Comparison of ENCODE assay signal across 25 cellular contexts in the genomic region with DNA sequence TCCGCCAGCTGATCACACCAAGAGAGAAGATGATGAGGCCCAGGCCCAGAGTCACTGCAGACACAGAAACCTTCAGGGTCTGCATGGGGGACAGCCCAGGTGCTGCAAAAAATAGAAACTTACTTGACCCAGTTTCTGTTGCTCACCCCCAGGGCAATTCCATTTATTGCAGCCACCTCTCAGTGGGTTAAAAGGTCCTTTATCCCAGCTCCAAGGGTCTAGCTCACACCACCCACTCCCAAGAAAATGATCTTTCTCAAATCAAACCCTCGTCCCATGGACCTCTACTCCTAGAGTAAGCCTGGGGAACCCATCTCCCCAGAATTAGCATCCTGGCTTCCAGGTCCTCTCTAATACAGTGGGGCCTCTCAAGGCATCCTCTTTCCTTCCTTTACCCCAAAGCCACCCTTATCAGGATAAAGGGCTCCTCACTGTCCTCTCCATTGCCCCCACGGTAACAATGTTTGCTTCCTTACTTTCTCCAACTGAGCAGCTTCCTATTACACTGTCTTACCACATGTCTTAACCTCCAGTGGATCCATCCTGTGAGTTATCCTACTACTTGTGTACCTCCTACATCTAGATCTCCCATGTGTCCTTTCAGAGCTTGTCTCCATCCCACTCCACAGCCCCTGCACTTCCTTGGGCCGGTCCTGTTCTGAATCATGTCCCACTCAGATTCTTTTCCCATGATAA. TPM values are rescaled to one million over a fixed set of nuclear protein-coding genes. Genes with fewer than 3 reads are reported as not detected.
DNase-seq lines count a peak whose midpoint lies in the region; ATAC-seq and TF ChIP-seq lines count a peak whose summit lies in the region.
"Had no signal": no experiment of that assay in that cellular context is flagged by ENCODE, and none has a peak within 500 bp of the region (broad histone marks: within the 10 kb centered on the region; RNA-seq: fewer than 3 reads in every experiment).

No MANE protein-coding gene starts in this region.

- DNase-seq in T-helper 1 cell (no peak), Panc1 (ENCODE audit: low read depth, low spot score) (no peak), memory B cell (ENCODE audit: low spot score in 2 of 2) (no peak), occipital lobe (lab: John Stamatoyannopoulos, UW) (no peak), head of caudate nucleus (no peak), substantia nigra (lab: John Stamatoyannopoulos, UW) (no peak)
- DNase-seq: activated effector memory CD4-positive, alpha-beta T cell treated with anti-CD3 and anti-CD28 coated beads, Interleukin-2, amount 50 U/mL, for 16 hours; activated T-cell treated with anti-CD3 and anti-CD28 coated beads, Interleukin-2, amount 50 U/mL, for 24 hours; CD4-positive, alpha-beta T cell; hypothalamus; left cardiac atrium; NCI-H2107; NCI-H774; SIG-M5; T1000 had no signal

- in situ Hi-C loops in Panc1 (cut with HindIII; ENCODE audit: low pct_unique_long_range_greater_than_20kb, low sequenced_read_pairs): no loop called here

- no peak overlapping the region for H3K4me3 Mint-ChIP-seq in T-helper 1 cell treated with Interleukin-12 subunit alpha and Interleukin-12 subunit beta and Interleukin-4 antibody, amounts not matched to agents 30 μg/mL and 1 μg/mL, for 36 hours
- H3K4me3 Mint-ChIP-seq in memory B cell: peak overlapping the region; percentile 46
- H3K4me3 Mint-ChIP-seq: activated naive CD8-positive, alpha-beta T cell; activated T-cell treated with anti-CD3 and anti-CD28 coated beads, Interleukin-2, amount 50 U/mL, for 24 hours; CD4-positive, alpha-beta T cell; neural crest cell; WTC11 had no signal

- no peaks in the 10 kb centered on the region for H3K36me3 Mint-ChIP-seq in T-helper 1 cell treated with Interleukin-12 subunit alpha and Interleukin-12 subunit beta and Interleukin-4 antibody, amounts not matched to agents 30 μg/mL and 1 μg/mL, for 36 hours (ENCODE audit: low read depth)
- peaks cover 42% of the 10 kb centered on the region for H3K36me3 Mint-ChIP-seq in memory B cell
- H3K36me3 Mint-ChIP-seq: WTC11 had no signal

- H3K4me3 ChIP-seq in Panc1 (ENCODE audit: low read depth in 2 of 2, low read length in 2 of 2): no peak overlapping the region
- H3K4me3 ChIP-seq: gastroesophageal sphincter, right atrium auricular region, smooth muscle cell had no signal

- no peaks in the 10 kb centered on the region for H3K4me1 ChIP-seq in Panc1 (ENCODE audit: control insufficient read depth, insufficient read depth, low read length)

- H3K4me1 Mint-ChIP-seq in T-helper 1 cell treated with Interleukin-12 subunit alpha and Interleukin-12 subunit beta and Interleukin-4 antibody, amounts not matched to agents 30 μg/mL and 1 μg/mL, for 36 hours (ENCODE audit: low read depth): peaks cover 18% of the 10 kb centered on the region
- peaks cover 59% of the 10 kb centered on the region for H3K4me1 Mint-ChIP-seq in memory B cell

- no peak for TF ChIP-seq CTCF in Panc1 (IDR thresholded peaks at IDR 0.05)

- CTCF ChIA-PET in Panc1 (lab: Charles Lee): no interaction called here

- H3K9me3 ChIP-seq in Panc1 (ENCODE audit: control insufficient read depth, insufficient read depth, low read depth, low read length): no peaks in the 10 kb centered on the region
- H3K9me3 ChIP-seq: gastroesophageal sphincter, right atrium auricular region had no signal

- ATAC-seq in Panc1 (peak; percentile 32; the same call in 1 of the 2 replicates), memory B cell (ENCODE audit: low read depth) (no peak), GM18498 (IDR thresholded peaks at IDR 0.05; ENCODE audit: unreplicated experiment) (no peak)
- ATAC-seq: gastroesophageal sphincter, WTC11 had no signal

- peaks cover 20% of the 10 kb centered on the region for H3K27me3 Mint-ChIP-seq in T-helper 1 cell treated with Interleukin-12 subunit alpha and Interleukin-12 subunit beta and Interleukin-4 antibody, amounts not matched to agents 30 μg/mL and 1 μg/mL, for 36 hours (ENCODE audit: low read depth)
- no peaks in the 10 kb centered on the region for H3K27me3 Mint-ChIP-seq in memory B cell
- H3K27me3 Mint-ChIP-seq: activated naive CD8-positive, alpha-beta T cell; activated T-cell treated with anti-CD3 and anti-CD28 coated beads, Interleukin-2, amount 50 U/mL, for 24 hours; CD4-positive, alpha-beta T cell had no signal

- H3K27ac ChIP-seq in Panc1 (ENCODE audit: low read length) (no peak overlapping the region), substantia nigra (ENCODE audit: low read depth, low read length, poor library complexity, severe bottlenecking) (no peak overlapping the region)
- H3K27ac ChIP-seq: 22Rv1, gastroesophageal sphincter, right atrium auricular region had no signal

- no peaks in the 10 kb centered on the region for H3K9me3 Mint-ChIP-seq in T-helper 1 cell treated with Interleukin-12 subunit alpha and Interleukin-12 subunit beta and Interleukin-4 antibody, amounts not matched to agents 30 μg/mL and 1 μg/mL, for 36 hours
- H3K9me3 Mint-ChIP-seq in memory B cell: no peaks in the 10 kb centered on the region
- H3K9me3 Mint-ChIP-seq: activated T-cell treated with anti-CD3 and anti-CD28 coated beads, Interleukin-2, amount 50 U/mL, for 24 hours; CD4-positive, alpha-beta T cell; neural crest cell; WTC11 had no signal

- intact Hi-C loops in Panc1 (cut with micrococcal nuclease; ENCODE audit: unreplicated experiment): no loop called here
- intact Hi-C loops in head of caudate nucleus (cut with DNase I): no loop called here

- no peaks in the 10 kb centered on the region for H3K36me3 ChIP-seq in Panc1 (ENCODE audit: control insufficient read depth, insufficient read depth, low read length)
- H3K36me3 ChIP-seq: gastroesophageal sphincter, right atrium auricular region had no signal

- H3K27me3 ChIP-seq in Panc1 (ENCODE audit: control insufficient read depth, insufficient read depth, low read length): no peaks in the 10 kb centered on the region; the same call in 1 of the 2 replicates
- H3K27me3 ChIP-seq: gastroesophageal sphincter, right atrium auricular region had no signal

- no TSS peak for BruUV-seq in Panc1 (replicated peaks; lab: Mats Ljungman, UMichigan)

- POLR2A ChIA-PET in Panc1 (lab: Charles Lee): no interaction called here

- H3K27ac Mint-ChIP-seq in T-helper 1 cell treated with Interleukin-12 subunit alpha and Interleukin-12 subunit beta and Interleukin-4 antibody, amounts not matched to agents 30 μg/mL and 1 μg/mL, for 36 hours: peak overlapping the region; percentile 23
- H3K27ac Mint-ChIP-seq in memory B cell: peak overlapping the region; percentile 84
- H3K27ac Mint-ChIP-seq: activated naive CD8-positive, alpha-beta T cell; activated T-cell treated with anti-CD3 and anti-CD28 coated beads, Interleukin-2, amount 50 U/mL, for 24 hours; CD4-positive, alpha-beta T cell; WTC11 had no signal

RNA-seq across cellular contexts. Expression of a gene that starts 5.1 kb away (rescaled TPM):
- total RNA-seq in Panc1 (2021; ENCODE audit: unreplicated experiment): 0.44 TPM
- polyA plus RNA-seq in Panc1 (2012; ENCODE audit: insufficient read length): not detected
- 2.0 TPM for total RNA-seq in occipital lobe
- total RNA-seq: chondrocyte, smooth muscle cell had no signal
- polyA plus RNA-seq: smooth muscle cell had no signal

RNA-seq across cellular contexts. Expression of a gene that starts 17.2 kb away (rescaled TPM):
- total RNA-seq in Panc1 (2021; ENCODE audit: unreplicated experiment): 2.8 TPM
- polyA plus RNA-seq in Panc1 (2012; ENCODE audit: insufficient read length): 1.3 TPM
- 0.94 TPM for total RNA-seq in occipital lobe

RNA-seq across cellular contexts. Expression of a gene that starts 32.7 kb away (rescaled TPM):
- total RNA-seq in Panc1 (2021; ENCODE audit: unreplicated experiment) (209 TPM), occipital lobe (66.6 TPM)
- 161 TPM for polyA plus RNA-seq in Panc1 (2012; ENCODE audit: insufficient read length)
